In genomic region chr20:47020231-47020630, GRCh38 we compare ENCODE assay signal across 1 cellular context.
TF ChIP-seq lines count a peak whose summit lies in the region.

No MANE protein-coding gene starts in this region.

TF ChIP-seq in HEK293, 187 proteins besides CTCF, POLR2A, EP300 and RAD21 (continued from another document):
- TF ChIP-seq PRDM10 (tag by site-specific recombination; IDR thresholded peaks at IDR 0.05) = no peak
